ENCODE assay signal across 19 cellular contexts in the genomic region with DNA sequence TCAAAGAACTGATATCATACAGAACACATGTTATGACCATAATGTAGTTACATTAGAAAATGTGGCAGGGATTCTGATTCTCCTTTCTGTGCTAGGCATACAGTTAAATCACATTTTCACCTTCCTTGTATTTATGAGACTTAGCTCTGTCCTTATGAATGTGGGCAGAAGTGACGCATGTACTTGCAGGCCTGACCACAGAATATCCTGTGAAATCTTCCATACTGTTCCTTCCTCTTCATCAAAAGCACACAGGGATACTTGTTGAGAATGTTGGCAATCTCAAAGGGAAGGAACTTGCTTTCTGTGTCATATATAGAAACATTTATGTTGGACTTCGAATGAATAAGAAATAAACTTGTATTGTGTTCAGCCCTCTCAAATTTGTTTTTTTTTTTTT. TPM values are rescaled to one million over a fixed set of nuclear protein-coding genes. Genes with fewer than 3 reads are reported as not detected.
DNase-seq lines count a peak whose midpoint lies in the region; ATAC-seq and TF ChIP-seq lines count a peak whose summit lies in the region.
"Had no signal": no experiment of that assay in that cellular context is flagged by ENCODE, and none has a peak within 500 bp of the region (broad histone marks: within the 10 kb centered on the region; RNA-seq: fewer than 3 reads in every experiment).

No MANE protein-coding gene starts in this region.

- H3K4me1 ChIP-seq in lower lobe of right lung (no peaks in the 10 kb centered on the region), Karpas-422 (ENCODE audit: low read length) (no peaks in the 10 kb centered on the region)

- no peaks in the 10 kb centered on the region for H3K79me2 ChIP-seq in Karpas-422 (ENCODE audit: low read length)

- peaks cover 24% of the 10 kb centered on the region for H3K4me1 Mint-ChIP-seq in endothelial cell (ENCODE audit: unreplicated experiment)
- no peaks in the 10 kb centered on the region for H3K4me1 Mint-ChIP-seq in stimulated activated effector memory CD8-positive, alpha-beta T cell treated with anti-CD3 and anti-CD28 coated beads, Interleukin-12 subunit alpha, Interleukin-12 subunit beta, amount 100 ng/mL, for 72 hours
- H3K4me1 Mint-ChIP-seq: CD4-positive, CD25-positive, alpha-beta regulatory T cell had no signal

- no peak overlapping the region for H3K4me3 ChIP-seq in lower lobe of right lung
- H3K4me3 ChIP-seq in Karpas-422 (ENCODE audit: low read length): no peak overlapping the region

- H3K27ac Mint-ChIP-seq in endothelial cell (ENCODE audit: unreplicated experiment): peak overlapping the region; percentile 17
- H3K27ac Mint-ChIP-seq in stimulated activated effector memory CD8-positive, alpha-beta T cell treated with anti-CD3 and anti-CD28 coated beads, Interleukin-12 subunit alpha, Interleukin-12 subunit beta, amount 100 ng/mL, for 72 hours: no peak overlapping the region
- H3K27ac Mint-ChIP-seq: CD4-positive, CD25-positive, alpha-beta regulatory T cell; T-cell had no signal

- TF ChIP-seq CTCF in endothelial cell (IDR thresholded peaks at IDR 0.05; ENCODE audit: unreplicated experiment) (no peak), lower lobe of right lung (IDR thresholded peaks at IDR 0.05) (no peak)

- H3K27ac ChIP-seq in lower lobe of right lung (no peak overlapping the region), Karpas-422 (ENCODE audit: low read length) (no peak overlapping the region)
- H3K27ac ChIP-seq: VCaP had no signal

- H3K9me3 ChIP-seq in lower lobe of right lung: no peaks in the 10 kb centered on the region
- no peaks in the 10 kb centered on the region for H3K9me3 ChIP-seq in Karpas-422 (ENCODE audit: low read length)

- no peak overlapping the region for H3K4me3 Mint-ChIP-seq in endothelial cell (ENCODE audit: unreplicated experiment)
- H3K4me3 Mint-ChIP-seq in stimulated activated effector memory CD8-positive, alpha-beta T cell treated with anti-CD3 and anti-CD28 coated beads, Interleukin-12 subunit alpha, Interleukin-12 subunit beta, amount 100 ng/mL, for 72 hours: no peak overlapping the region
- H3K4me3 Mint-ChIP-seq: CD4-positive, CD25-positive, alpha-beta regulatory T cell; T-cell had no signal

- peak; percentile 80 for DNase-seq in COLO829 (ENCODE audit: low spot score)
- peak; percentile 53 for DNase-seq in LHCN-M2 (ENCODE audit: low read depth)
- no peak for DNase-seq in endothelial cell (ENCODE audit: low spot score)
- DNase-seq in lower lobe of right lung: no peak
- DNase-seq in stimulated activated effector memory CD8-positive, alpha-beta T cell treated with anti-CD3 and anti-CD28 coated beads, Interleukin-12 subunit alpha, Interleukin-12 subunit beta, amount 100 ng/mL, for 72 hours (ENCODE audit: low spot score in 2 of 2): no peak
- no peak for DNase-seq in activated gamma-delta T cell (lab: John Stamatoyannopoulos, UW)
- no peak for DNase-seq in Karpas-422
- DNase-seq: activated CD8-positive, alpha-beta memory T cell treated with anti-CD3 and anti-CD28 coated beads, Interleukin-2, amount 50 U/mL, for 48 hours; activated effector memory CD4-positive, alpha-beta T cell treated with Interleukin-2 at 50 U/mL for 16 hours; amniotic stem cell; CD4-positive, CD25-positive, alpha-beta regulatory T cell; DMS53; NCI-H1417 treated with DMSO at 0.1 percent for 48 hours; NCI-H526; Right ventricle myocardium superior; T-cell had no signal

- H3K27me3 Mint-ChIP-seq in endothelial cell (ENCODE audit: unreplicated experiment): no peaks in the 10 kb centered on the region
- H3K27me3 Mint-ChIP-seq: CD4-positive, CD25-positive, alpha-beta regulatory T cell had no signal

- ATAC-seq in lower lobe of right lung (peak; percentile 60 to 62), GM18517 (IDR thresholded peaks at IDR 0.05; ENCODE audit: unreplicated experiment) (no peak)
- ATAC-seq in stimulated activated effector memory CD8-positive, alpha-beta T cell treated with anti-CD3 and anti-CD28 coated beads, Interleukin-12 subunit alpha, Interleukin-12 subunit beta, amount 100 ng/mL, for 72 hours: no peak
- ATAC-seq: T-cell had no signal

- H3K36me3 ChIP-seq in lower lobe of right lung (no peaks in the 10 kb centered on the region), Karpas-422 (ENCODE audit: insufficient read depth, low read length) (no peaks in the 10 kb centered on the region)

- no peaks in the 10 kb centered on the region for H3K36me3 Mint-ChIP-seq in endothelial cell (ENCODE audit: low read depth, unreplicated experiment)
- H3K36me3 Mint-ChIP-seq in stimulated activated effector memory CD8-positive, alpha-beta T cell treated with anti-CD3 and anti-CD28 coated beads, Interleukin-12 subunit alpha, Interleukin-12 subunit beta, amount 100 ng/mL, for 72 hours: no peaks in the 10 kb centered on the region
- H3K36me3 Mint-ChIP-seq: CD4-positive, CD25-positive, alpha-beta regulatory T cell; T-cell had no signal

- H3K27me3 ChIP-seq in lower lobe of right lung (ENCODE audit: low read depth) (no peaks in the 10 kb centered on the region), Karpas-422 (ENCODE audit: low read length) (no peaks in the 10 kb centered on the region)

- no peak overlapping the region for H3K9ac ChIP-seq in Karpas-422 (ENCODE audit: low read length)

- intact Hi-C loops in lower lobe of right lung (cut with DNase I): no loop called here

- no peaks in the 10 kb centered on the region for H4K20me1 ChIP-seq in Karpas-422 (ENCODE audit: insufficient read depth, low read depth, low read length)

- no peaks in the 10 kb centered on the region for H3K9me3 Mint-ChIP-seq in endothelial cell (ENCODE audit: unreplicated experiment)
- H3K9me3 Mint-ChIP-seq in stimulated activated effector memory CD8-positive, alpha-beta T cell treated with anti-CD3 and anti-CD28 coated beads, Interleukin-12 subunit alpha, Interleukin-12 subunit beta, amount 100 ng/mL, for 72 hours: no peaks in the 10 kb centered on the region
- H3K9me3 Mint-ChIP-seq: CD4-positive, CD25-positive, alpha-beta regulatory T cell; T-cell had no signal

- no peaks in the 10 kb centered on the region for H3K9me2 ChIP-seq in Karpas-422 (replicated peaks; ENCODE audit: insufficient read depth, low read length)

- no peak overlapping the region for H2AFZ ChIP-seq in Karpas-422 (ENCODE audit: low read length)

- no peak overlapping the region for H3K4me2 ChIP-seq in Karpas-422 (ENCODE audit: low read depth, low read length, poor library complexity, severe bottlenecking)

RNA-seq across cellular contexts. Expression of a gene that starts 17.2 kb away (rescaled TPM):
- total RNA-seq in LHCN-M2 (2014; rRNA removed): 0.13 and 0.69 TPM in 2 replicates
- 1.3 TPM for polyA plus RNA-seq in LHCN-M2 (2012)
- not detected for total RNA-seq in endothelial cell (ENCODE audit: unreplicated experiment)
- total RNA-seq in lower lobe of right lung: not detected
- total RNA-seq in Karpas-422 (2014; rRNA removed; shearing (Covaris generic); ENCODE audit: low replicate concordance): not detected in 2 replicates
- total RNA-seq: CD4-positive, CD25-positive, alpha-beta regulatory T cell; cerebellum; T-cell had no signal

Comparison
In these comparisons a context has a peak if more than half of its experiments do, and no peak if none do; other contexts are left out.
1. DNase-seq: peak in COLO829 (single experiment) and LHCN-M2 (single experiment); none in endothelial cell (single experiment), lower lobe of right lung (single experiment), stimulated activated effector memory CD8-positive, alpha-beta T cell treated with anti-CD3 and anti-CD28 coated beads, Interleukin-12 subunit alpha, Interleukin-12 subunit beta, amount 100 ng/mL, for 72 hours (0 of 2), activated gamma-delta T cell (single experiment) and Karpas-422 (single experiment).
2. ATAC-seq: peak in lower lobe of right lung (2 of 2); none in GM18517 (single experiment) and stimulated activated effector memory CD8-positive, alpha-beta T cell treated with anti-CD3 and anti-CD28 coated beads, Interleukin-12 subunit alpha, Interleukin-12 subunit beta, amount 100 ng/mL, for 72 hours (single experiment).